11 cellular contexts compared by ENCODE assay signal in genomic region chr10:11337516-11337915, GRCh38.
DNase-seq lines count a peak whose midpoint lies in the region; ATAC-seq and TF ChIP-seq lines count a peak whose summit lies in the region.
"Had no signal": no experiment of that assay in that cellular context is flagged by ENCODE, and none has a peak within 500 bp of the region (broad histone marks: within the 10 kb centered on the region; RNA-seq: fewer than 3 reads in every experiment).

No MANE protein-coding gene starts in this region.

- H3K27ac Mint-ChIP-seq in activated T-cell treated with anti-CD3 and anti-CD28 coated beads, Interleukin-2, amount 50 U/mL, for 72 hours = no peak overlapping the region

- ATAC-seq in GM19328 (IDR thresholded peaks at IDR 0.05; ENCODE audit: unreplicated experiment) (peak; percentile 52), mucosa of descending colon (peak; percentile 65)
- ATAC-seq in activated T-cell treated with anti-CD3 and anti-CD28 coated beads, Interleukin-2, amount 50 U/mL, for 72 hours (replicated peaks in 1 of 2) = peak; percentile 51

- H3K36me3 Mint-ChIP-seq in activated T-cell treated with anti-CD3 and anti-CD28 coated beads, Interleukin-2, amount 50 U/mL, for 72 hours (ENCODE audit: insufficient read depth in 2 of 2) = peaks cover 4 to 7% of the 10 kb centered on the region in 2 donors

- TF ChIP-seq POLR2A in transverse colon (IDR thresholded peaks at IDR 0.05) = no peak

- H3K27me3 Mint-ChIP-seq in activated T-cell treated with anti-CD3 and anti-CD28 coated beads, Interleukin-2, amount 50 U/mL, for 72 hours (ENCODE audit: low read depth) = no peaks in the 10 kb centered on the region

- intact Hi-C loops in mucosa of descending colon (cut with DNase I, micrococcal nuclease) = no loop called here
- intact Hi-C loops in transverse colon (cut with DNase I; ENCODE audit: low total_unique reads) = no loop called here

- TF ChIP-seq EP300 in transverse colon (IDR thresholded peaks at IDR 0.05; ENCODE audit: low read depth) = no peak

- TF ChIP-seq CTCF in mucosa of descending colon (IDR thresholded peaks at IDR 0.05) = no peak
- TF ChIP-seq CTCF in transverse colon (IDR thresholded peaks at IDR 0.05) = no peak

- H3K27ac ChIP-seq in BLaER1 treated with 17β-estradiol and CSF1 and Interleukin-3, amounts not matched to agents 10 nM and 100 nM = peak overlapping the region in 7 of 11 experiments; percentile 5 to 52 (median 15); a peak in 11 of 22 replicates
- H3K27ac ChIP-seq in transverse colon = no peak overlapping the region

- peaks cover 9 to 28% (median 25%) of the 10 kb centered on the region in 11 experiments; a peak in 21 of 22 replicates for H3K36me3 ChIP-seq in BLaER1 treated with 17β-estradiol and CSF1 and Interleukin-3, amounts not matched to agents 10 nM and 100 nM
- no peaks in the 10 kb centered on the region for H3K36me3 ChIP-seq in mucosa of descending colon (ENCODE audit: low read depth)
- H3K36me3 ChIP-seq in transverse colon = peaks cover 0 to 8% (median 0%) of the 10 kb centered on the region in 4 donors

- 49 to 79% methylated on average over 5 to 15 of the region's 15 CpGs for WGBS in transverse colon (ENCODE audit: low coverage in 1 of 2), 2 donors

- H3K9me3 ChIP-seq in BLaER1 treated with 17β-estradiol and CSF1 and Interleukin-3, amounts not matched to agents 10 nM and 100 nM (replicated peaks in 1 of 11) = no peaks in the 10 kb centered on the region
- no peaks in the 10 kb centered on the region for H3K9me3 ChIP-seq in mucosa of descending colon
- no peaks in the 10 kb centered on the region for H3K9me3 ChIP-seq in transverse colon

- peak overlapping the region in 10 of 11 experiments; percentile 25 to 67 (median 46); a peak in 20 of 22 replicates for H3K4me2 ChIP-seq in BLaER1 treated with 17β-estradiol and CSF1 and Interleukin-3, amounts not matched to agents 10 nM and 100 nM

- peak overlapping the region in 2 of 10 experiments; percentile 30 to 44; a peak in 2 of 20 replicates for H3K4me3 ChIP-seq in BLaER1 treated with 17β-estradiol and CSF1 and Interleukin-3, amounts not matched to agents 10 nM and 100 nM
- no peak overlapping the region for H3K4me3 ChIP-seq in mucosa of descending colon
- H3K4me3 ChIP-seq in transverse colon = no peak overlapping the region

- peak overlapping the region; percentile 5 to 44 for H3K4me3 Mint-ChIP-seq in activated T-cell treated with anti-CD3 and anti-CD28 coated beads, Interleukin-2, amount 50 U/mL, for 72 hours
- H3K4me3 Mint-ChIP-seq: nephron progenitor cell had no signal

- peak overlapping the region in 5 of 11 experiments; percentile 4 to 56 (median 41); a peak in 8 of 22 replicates for H3K9ac ChIP-seq in BLaER1 treated with 17β-estradiol and CSF1 and Interleukin-3, amounts not matched to agents 10 nM and 100 nM

- in situ Hi-C loops in transverse colon (cut with MboI; ENCODE audit: low pct_ligation_motif_present in 1 of 4, low pct_unique_long_range_greater_than_20kb in 1 of 4, low sequenced_read_pairs in 3 of 4) = no loop called here

- peaks cover 0 to 29% (median 8%) of the 10 kb centered on the region in 11 experiments; a peak in 8 of 22 replicates for H4K20me1 ChIP-seq in BLaER1 treated with 17β-estradiol and CSF1 and Interleukin-3, amounts not matched to agents 10 nM and 100 nM

- DNase-seq in activated T-cell treated with anti-CD3 and anti-CD28 coated beads, Interleukin-2, amount 50 U/mL, for 72 hours = no peak
- no peak for DNase-seq in mucosa of descending colon
- DNase-seq in HCEC 1CT = no peak
- DNase-seq in transverse colon = no peak
- DNase-seq in AG20443 (ENCODE audit: low spot score) = no peak
- no peak for DNase-seq in NCI-H69 (lab: John Stamatoyannopoulos, UW)
- DNase-seq: COR-L47, NCI-H2107, nephron progenitor cell had no signal

- H3K4me1 ChIP-seq in BLaER1 treated with 17β-estradiol and CSF1 and Interleukin-3, amounts not matched to agents 10 nM and 100 nM = peaks cover 35 to 71% (median 64%) of the 10 kb centered on the region in 10 experiments
- H3K4me1 ChIP-seq in mucosa of descending colon (ENCODE audit: low read depth) (no peaks in the 10 kb centered on the region), transverse colon (no peaks in the 10 kb centered on the region)

- H3K9me3 Mint-ChIP-seq in activated T-cell treated with anti-CD3 and anti-CD28 coated beads, Interleukin-2, amount 50 U/mL, for 72 hours = no peaks in the 10 kb centered on the region
- H3K9me3 Mint-ChIP-seq: nephron progenitor cell had no signal

- peaks cover 40% of the 10 kb centered on the region for H3K4me1 Mint-ChIP-seq in activated T-cell treated with anti-CD3 and anti-CD28 coated beads, Interleukin-2, amount 50 U/mL, for 72 hours (ENCODE audit: low read depth)

- H3K27me3 ChIP-seq in BLaER1 treated with 17β-estradiol and CSF1 and Interleukin-3, amounts not matched to agents 10 nM and 100 nM = no peaks in the 10 kb centered on the region
- no peaks in the 10 kb centered on the region for H3K27me3 ChIP-seq in transverse colon

Comparison
In these comparisons a context has a peak if more than half of its experiments do, and no peak if none do; other contexts are left out.
1. H3K27ac ChIP-seq: peak in BLaER1 treated with 17β-estradiol and CSF1 and Interleukin-3, amounts not matched to agents 10 nM and 100 nM (7 of 11); none in transverse colon (0 of 4).
2. Peak in every context shown above with its lines, with median percentiles within 50 percentile points of each other: ATAC-seq.